24 cellular contexts compared by ENCODE assay signal in genomic region chr2:30737326-30737610, GRCh38.
"Had no signal": no experiment of that assay in that cellular context is flagged by ENCODE, and none has a peak within 500 bp of the region (broad histone marks: within the 10 kb centered on the region; RNA-seq: fewer than 3 reads in every experiment).

No MANE protein-coding gene starts in this region.

- H3K36me3 ChIP-seq: brain microvascular endothelial cell, esophagus squamous epithelium, gastroesophageal sphincter had no signal

- H3K4me1 ChIP-seq: gastroesophageal sphincter had no signal

- ATAC-seq: activated naive CD4-positive, alpha-beta T cell treated with anti-CD3 and anti-CD28 coated beads, Interleukin-2, amount 50 U/mL, for 72 hours; activated T-cell treated with anti-CD3 and anti-CD28 coated beads, Interleukin-2, amount 50 U/mL, for 72 hours; effector memory CD8-positive, alpha-beta T cell; gastroesophageal sphincter; WTC11 had no signal

- H3K9me3 ChIP-seq: esophagus squamous epithelium, gastroesophageal sphincter had no signal

- H3K27ac ChIP-seq: brain microvascular endothelial cell, epithelial cell of prostate, esophagus squamous epithelium, gastroesophageal sphincter had no signal

- H3K27me3 ChIP-seq: brain microvascular endothelial cell had no signal

- H3K4me3 ChIP-seq: esophagus squamous epithelium, gastroesophageal sphincter had no signal

- DNase-seq: activated CD4-positive, alpha-beta memory T cell treated with anti-CD3 and anti-CD28 coated beads, Interleukin-2, amount 10 ng/mL, durations not matched to agents 7 days and 5 days; activated CD4-positive, alpha-beta T cell treated with anti-CD3 and anti-CD28 coated beads for 1 hour; activated CD4-positive, alpha-beta T cell treated with anti-CD3 and anti-CD28 coated beads for 4 hours; activated CD4-positive, alpha-beta T cell treated with anti-CD3 and anti-CD28 coated beads, Interleukin-2, amount 10 ng/mL, durations not matched to agents 7 days and 5 days; activated CD4-positive, alpha-beta T cell treated with anti-CD3 and anti-CD28 coated beads, Interleukin-2, amount 50 U/mL, for 4 hours; activated CD8-positive, alpha-beta memory T cell treated with anti-CD3 and anti-CD28 coated beads, Interleukin-2, amount 50 U/mL, for 48 hours; activated naive CD4-positive, alpha-beta T cell treated with anti-CD3 and anti-CD28 coated beads, Interleukin-2, amount 10 ng/mL, durations not matched to agents 7 days and 5 days; activated naive CD8-positive, alpha-beta T cell treated with anti-CD3 and anti-CD28 coated beads, Interleukin-2, amount 10 ng/mL, durations not matched to agents 7 days and 5 days; activated T-cell treated with anti-CD3 and anti-CD28 coated beads for 4 hours; activated T-cell treated with anti-CD3 and anti-CD28 coated beads, Interleukin-2, amount 50 U/mL, for 24 hours; activated T-cell treated with anti-CD3 and anti-CD28 coated beads, Interleukin-2, amount 50 U/mL, for 72 hours; brain microvascular endothelial cell; caudate nucleus; cortex of kidney; dermis blood vessel endothelial cell; effector CD4-positive, alpha-beta T cell; effector memory CD8-positive, alpha-beta T cell; esophagus squamous epithelium; foreskin melanocyte; T-helper 2 cell had no signal
